8 cellular contexts compared by ENCODE assay signal in the genomic region with DNA sequence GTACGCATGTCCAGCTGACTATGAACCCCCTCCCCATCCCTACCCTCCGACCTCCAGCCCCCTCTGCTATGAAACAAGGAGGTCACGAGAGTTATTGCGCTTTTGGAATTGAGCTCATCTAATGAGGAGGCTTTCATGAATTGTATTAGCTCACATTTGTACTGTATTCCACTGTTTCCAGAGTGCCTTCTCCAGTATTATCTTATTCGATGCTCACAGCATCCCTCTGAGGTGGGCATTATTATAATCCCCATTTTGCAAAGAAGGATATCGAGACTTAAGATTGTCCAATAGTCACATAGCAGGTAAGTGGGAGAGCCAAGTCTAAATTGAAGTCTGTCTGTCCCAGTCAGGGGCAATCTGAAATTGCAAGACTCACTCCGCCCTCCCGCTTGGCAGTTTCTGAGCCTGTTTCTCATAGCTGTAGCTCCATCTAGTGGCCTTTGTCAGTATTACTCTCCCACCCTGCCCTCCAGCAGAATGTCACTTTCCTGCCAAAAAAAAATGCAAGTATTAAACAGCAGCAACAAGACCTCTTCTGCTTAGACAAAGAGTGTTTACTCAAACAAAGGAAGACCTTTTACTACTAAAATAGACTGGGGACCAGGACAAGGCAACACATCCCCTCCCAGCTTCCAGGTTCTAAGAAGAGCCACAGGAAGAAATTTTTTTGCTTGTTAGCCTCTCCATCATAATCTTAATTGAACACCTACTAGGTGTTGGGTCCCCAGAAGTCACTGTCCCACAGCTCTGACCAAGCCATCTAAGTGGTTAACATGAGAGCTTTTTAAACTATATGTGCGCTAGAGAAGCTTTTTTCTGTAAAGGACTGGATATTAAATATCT. TPM values are rescaled to one million over a fixed set of nuclear protein-coding genes. Genes with fewer than 3 reads are reported as not detected.
DNase-seq lines count a peak whose midpoint lies in the region; ATAC-seq and TF ChIP-seq lines count a peak whose summit lies in the region.

No MANE protein-coding gene starts in this region.

- H3K27ac Mint-ChIP-seq in activated CD4-positive, alpha-beta T cell treated with anti-CD3 and anti-CD28 coated beads, Interleukin-2, amount 10 ng/mL, durations not matched to agents 7 days and 5 days, result no peak overlapping the region

- no peaks in the 10 kb centered on the region for H3K27me3 ChIP-seq in lung (ENCODE audit: control insufficient read depth, insufficient read depth)

- DNase-seq in DMS53 (lab: John Stamatoyannopoulos, UW) (peak; percentile 83), NCI-H510A (lab: John Stamatoyannopoulos, UW) (peak; percentile 20), dermis microvascular lymphatic vessel endothelial cell (ENCODE audit: low read depth in 2 of 2) (peak; percentile 60 to 73), lung (ENCODE audit: low spot score) (peak; percentile 63)
- DNase-seq in activated CD4-positive, alpha-beta T cell treated with anti-CD3 and anti-CD28 coated beads, Interleukin-2, amount 10 ng/mL, durations not matched to agents 7 days and 5 days, result peak; percentile 64
- DNase-seq in stimulated activated CD8-positive, alpha-beta memory T cell treated with anti-CD3 and anti-CD28 coated beads, Interleukin-15, amount 100 ng/mL, for 48 hours (ENCODE audit: low read depth in 2 of 2), result peak; percentile 8 to 9

- H3K4me1 ChIP-seq in lung (ENCODE audit: control insufficient read depth in 2 of 2, insufficient read depth in 2 of 2, low read length in 2 of 2), result no peaks in the 10 kb centered on the region

- no peaks in the 10 kb centered on the region for H3K9me3 Mint-ChIP-seq in activated CD4-positive, alpha-beta T cell treated with anti-CD3 and anti-CD28 coated beads, Interleukin-2, amount 10 ng/mL, durations not matched to agents 7 days and 5 days

- H3K4me3 ChIP-seq in lung, result no peak overlapping the region

- no peaks in the 10 kb centered on the region for H3K36me3 Mint-ChIP-seq in activated CD4-positive, alpha-beta T cell treated with anti-CD3 and anti-CD28 coated beads, Interleukin-2, amount 10 ng/mL, durations not matched to agents 7 days and 5 days (ENCODE audit: low read depth)

- 49 to 50% methylated on average over 9 of the region's 9 CpGs for WGBS in lung, 2 donors

- no peaks in the 10 kb centered on the region for H3K4me1 Mint-ChIP-seq in activated CD4-positive, alpha-beta T cell treated with anti-CD3 and anti-CD28 coated beads, Interleukin-2, amount 10 ng/mL, durations not matched to agents 7 days and 5 days

- CTCF ChIA-PET in activated CD4-positive, alpha-beta T cell treated with anti-CD3 and anti-CD28 coated beads, Interleukin-2, amount 10 ng/mL, durations not matched to agents 7 days and 5 days (lab: Charles Lee), result interaction anchor here (0.5 to 1.0 kb wide), 3 partner anchors 9 to 1168 kb away, joined by 3 to 5 read pairs (median 3); a partner anchor contains a TSS

- TF ChIP-seq CTCF in lung (IDR thresholded peaks at IDR 0.05; ENCODE audit: control extremely low read depth, extremely low read depth), result peak; percentile 89

- POLR2A ChIA-PET in activated CD4-positive, alpha-beta T cell treated with anti-CD3 and anti-CD28 coated beads, Interleukin-2, amount 10 ng/mL, durations not matched to agents 7 days and 5 days (lab: Charles Lee), result no interaction called here

- H3K27me3 Mint-ChIP-seq in activated CD4-positive, alpha-beta T cell treated with anti-CD3 and anti-CD28 coated beads, Interleukin-2, amount 10 ng/mL, durations not matched to agents 7 days and 5 days, result no peaks in the 10 kb centered on the region

- no peak overlapping the region for H3K4me3 Mint-ChIP-seq in activated CD4-positive, alpha-beta T cell treated with anti-CD3 and anti-CD28 coated beads, Interleukin-2, amount 10 ng/mL, durations not matched to agents 7 days and 5 days

- no peak overlapping the region for H3K27ac ChIP-seq in lung (ENCODE audit: low read depth in 1 of 2, low read length in 1 of 2)

- ATAC-seq in HG02973 (IDR thresholded peaks at IDR 0.05; ENCODE audit: unreplicated experiment), result peak; percentile 69
- no peak for ATAC-seq in lung (ENCODE audit: insufficient read depth, low FRiP score)
- ATAC-seq in HG03135 (IDR thresholded peaks at IDR 0.05; ENCODE audit: unreplicated experiment), result no peak

- peaks cover 0 to 2% of the 10 kb centered on the region in 2 donors for H3K9me3 ChIP-seq in lung (ENCODE audit: control insufficient read depth in 2 of 2, insufficient read depth in 1 of 2, low read length in 1 of 2)

- no peaks in the 10 kb centered on the region for H3K36me3 ChIP-seq in lung (ENCODE audit: control insufficient read depth in 2 of 2, insufficient read depth in 2 of 2, low read length in 2 of 2)

RNA-seq across cellular contexts. Expression of a gene that starts 48.6 kb away (rescaled TPM):
- not detected for total RNA-seq in activated CD4-positive, alpha-beta T cell treated with anti-CD3 and anti-CD28 coated beads, Interleukin-2, amount 10 ng/mL, durations not matched to agents 7 days and 5 days
- total RNA-seq in dermis microvascular lymphatic vessel endothelial cell (0.77 and 0.89 TPM in 2 replicates), lung (under 1 TPM; 0.40 to 0.80 TPM)
- under 1 TPM; 0.13 to 0.22 TPM for polyA plus RNA-seq in lung

Comparison
In these comparisons a context has a peak if more than half of its experiments do, and no peak if none do; other contexts are left out.
1. DNase-seq: peak in every context shown above with its lines; median percentile 83 in DMS53; 66 in dermis microvascular lymphatic vessel endothelial cell; 64 in activated CD4-positive, alpha-beta T cell treated with anti-CD3 and anti-CD28 coated beads, Interleukin-2, amount 10 ng/mL, durations not matched to agents 7 days and 5 days; 63 in lung; 20 in NCI-H510A; 8 in stimulated activated CD8-positive, alpha-beta memory T cell treated with anti-CD3 and anti-CD28 coated beads, Interleukin-15, amount 100 ng/mL, for 48 hours.